8 cellular contexts compared by ENCODE assay signal in the genomic region with DNA sequence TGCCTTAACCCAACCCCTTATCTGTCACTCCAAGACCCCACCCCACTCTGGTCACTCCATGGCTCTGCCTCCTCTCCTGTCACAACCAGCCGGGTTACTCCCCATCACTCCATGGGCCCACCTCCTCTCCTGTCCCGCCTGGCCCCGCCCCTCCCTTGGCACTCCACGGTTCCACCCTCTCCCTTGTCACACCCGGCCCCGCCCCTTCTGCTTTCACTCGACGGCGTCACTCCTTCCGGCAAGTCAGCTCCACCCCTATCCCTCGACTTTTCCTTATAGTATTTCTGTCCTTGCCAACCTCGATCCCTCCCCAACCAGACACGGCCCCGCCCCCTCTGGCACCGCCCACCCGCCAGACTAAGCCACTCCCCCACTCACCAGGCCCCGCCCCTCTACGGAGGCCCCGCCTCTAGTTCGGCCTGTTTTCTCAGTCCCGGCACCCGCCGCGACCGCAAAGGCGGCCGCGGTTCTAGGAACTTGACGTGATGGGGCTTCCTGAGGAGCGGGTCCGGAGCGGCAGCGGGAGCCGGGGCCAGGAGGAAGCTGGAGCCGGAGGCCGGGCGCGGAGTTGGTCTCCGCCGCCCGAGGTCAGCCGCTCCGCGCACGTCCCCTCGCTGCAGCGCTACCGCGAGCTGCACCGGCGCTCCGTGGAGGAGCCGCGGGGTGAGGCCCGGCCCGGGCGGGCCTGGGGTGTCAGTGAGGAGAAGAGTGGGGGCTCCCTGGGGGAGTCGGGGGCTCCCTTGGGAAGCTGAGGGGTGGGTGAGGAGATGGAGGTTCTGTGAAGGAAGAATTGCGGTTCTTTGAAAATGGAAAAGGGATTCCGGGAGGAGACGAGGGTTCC. TPM values are rescaled to one million over a fixed set of nuclear protein-coding genes. Genes with fewer than 3 reads are reported as not detected.
DNase-seq lines count a peak whose midpoint lies in the region; ATAC-seq and TF ChIP-seq lines count a peak whose summit lies in the region.

A gene with protein sequence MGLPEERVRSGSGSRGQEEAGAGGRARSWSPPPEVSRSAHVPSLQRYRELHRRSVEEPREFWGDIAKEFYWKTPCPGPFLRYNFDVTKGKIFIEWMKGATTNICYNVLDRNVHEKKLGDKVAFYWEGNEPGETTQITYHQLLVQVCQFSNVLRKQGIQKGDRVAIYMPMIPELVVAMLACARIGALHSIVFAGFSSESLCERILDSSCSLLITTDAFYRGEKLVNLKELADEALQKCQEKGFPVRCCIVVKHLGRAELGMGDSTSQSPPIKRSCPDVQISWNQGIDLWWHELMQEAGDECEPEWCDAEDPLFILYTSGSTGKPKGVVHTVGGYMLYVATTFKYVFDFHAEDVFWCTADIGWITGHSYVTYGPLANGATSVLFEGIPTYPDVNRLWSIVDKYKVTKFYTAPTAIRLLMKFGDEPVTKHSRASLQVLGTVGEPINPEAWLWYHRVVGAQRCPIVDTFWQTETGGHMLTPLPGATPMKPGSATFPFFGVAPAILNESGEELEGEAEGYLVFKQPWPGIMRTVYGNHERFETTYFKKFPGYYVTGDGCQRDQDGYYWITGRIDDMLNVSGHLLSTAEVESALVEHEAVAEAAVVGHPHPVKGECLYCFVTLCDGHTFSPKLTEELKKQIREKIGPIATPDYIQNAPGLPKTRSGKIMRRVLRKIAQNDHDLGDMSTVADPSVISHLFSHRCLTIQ (plus strand): TSS at position 452 of the 841 bp plus-strand sequence. CDS start 34 bp downstream, at position 486.

- H3K36me3 ChIP-seq in hepatocyte (replicated peaks; ENCODE audit: insufficient read depth, low read depth) (no peaks in the 10 kb centered on the region), aorta (ENCODE audit: control insufficient read depth in 1 of 2, insufficient read depth in 2 of 2, low read length in 1 of 2) (no peaks in the 10 kb centered on the region)

- H4K20me1 ChIP-seq in hepatocyte (ENCODE audit: insufficient read depth, poor library complexity, severe bottlenecking): no peaks in the 10 kb centered on the region

- peaks cover 10% of the 10 kb centered on the region for H3K4me1 ChIP-seq in hepatocyte (ENCODE audit: insufficient read depth)
- H3K4me1 ChIP-seq in aorta (ENCODE audit: control insufficient read depth in 1 of 2, insufficient read depth in 2 of 2, low read length in 2 of 2): peaks cover 0 to 4% of the 10 kb centered on the region in 2 donors

- H3K27ac ChIP-seq in hepatocyte (peak within 1 kb of the TSS; percentile 89), aorta (ENCODE audit: low read depth in 1 of 2, low read length in 2 of 2) (peak within 1 kb of the TSS; percentile 52 to 83)

- H3K79me2 ChIP-seq in hepatocyte: peaks cover 34% of the 10 kb centered on the region

- 1% methylated on average over 50 of the region's 61 CpGs for WGBS in hepatocyte (ENCODE audit: low lambda C conversion rate, missing lambda C conversion rate)
- 1% methylated on average over 57 to 61 of the region's 61 CpGs for WGBS in aorta, 2 donors

- H3K4me2 ChIP-seq in hepatocyte: peak within 1 kb of the TSS; percentile 83

- peak within 1 kb of the TSS; percentile 86 for H3K4me3 ChIP-seq in hepatocyte
- H3K4me3 ChIP-seq in aorta (ENCODE audit: low read length in 2 of 2): peak within 1 kb of the TSS; percentile 64 to 98

- peak within 1 kb of the TSS; percentile 69 for H2AFZ ChIP-seq in hepatocyte

- no peaks in the 10 kb centered on the region for H3K9me2 ChIP-seq in hepatocyte (replicated peaks; ENCODE audit: insufficient read depth)

- intact Hi-C loops in aorta (cut with DNase I): loop anchor here in 1 of 2 donors (5.0 kb wide), 1 partner anchor 46 kb away; no protein-coding TSS in a partner anchor

- TF ChIP-seq CTCF in GM13976 (IDR thresholded peaks at IDR 0.05; ENCODE audit: borderline replicate concordance, control extremely low read depth, extremely low read depth, insufficient read depth, missing control alignments) (no peak), hepatocyte (IDR thresholded peaks at IDR 0.05; ENCODE audit: poor library complexity) (no peak)

- H3K9me3 ChIP-seq in hepatocyte (ENCODE audit: low read depth) (no peaks in the 10 kb centered on the region), aorta (ENCODE audit: control insufficient read depth, low read length) (no peaks in the 10 kb centered on the region)

- peak; percentile 93 for DNase-seq in GM13976 (ENCODE audit: low spot score)
- DNase-seq in NCI-H2029 (lab: John Stamatoyannopoulos, UW): peak; percentile 95
- DNase-seq in T1000 (lab: John Stamatoyannopoulos, UW): peak; percentile 97
- DNase-seq in astrocyte of the hippocampus (ENCODE audit: low read depth, low spot score): peak; percentile 99
- peak; percentile 99 for DNase-seq in hepatocyte (ENCODE audit: low spot score)
- DNase-seq in renal cortical epithelial cell (ENCODE audit: low read depth): peak; percentile 95
- DNase-seq in aorta: peak; percentile 100

- in situ Hi-C loops in GM13976 (cut with MboI; ENCODE audit: low sequenced_read_pairs, unreplicated experiment): no loop called here

- H3K27me3 ChIP-seq in hepatocyte: no peaks in the 10 kb centered on the region
- H3K27me3 ChIP-seq in aorta (ENCODE audit: control insufficient read depth in 1 of 2, insufficient read depth in 2 of 2, low read length in 1 of 2): no peaks in the 10 kb centered on the region

- ATAC-seq in HG02938 (IDR thresholded peaks at IDR 0.05; ENCODE audit: unreplicated experiment) (peak; percentile 46), aorta (ENCODE audit: low FRiP score) (peak; percentile 94)

RNA-seq across cellular contexts. Expression of the gene that starts here (rescaled TPM):
- total RNA-seq in hepatocyte: 59.5 and 91.9 TPM in 2 replicates
- 52.0 and 56.2 TPM in 2 replicates for polyA plus RNA-seq in hepatocyte
- 38.2 and 45.9 TPM in 2 replicates for total RNA-seq in renal cortical epithelial cell
- total RNA-seq in aorta: 10 to 100 TPM; 64.8 to 87.4 TPM
- 10 to 100 TPM; 59.4 to 99.0 TPM for polyA plus RNA-seq in aorta

Comparison
In these comparisons a context has a peak if more than half of its experiments do, and no peak if none do; other contexts are left out.
1. Peak in every context shown above with its lines: DNase-seq, ATAC-seq, H3K4me3 ChIP-seq and H3K27ac ChIP-seq.